In the genomic region with DNA sequence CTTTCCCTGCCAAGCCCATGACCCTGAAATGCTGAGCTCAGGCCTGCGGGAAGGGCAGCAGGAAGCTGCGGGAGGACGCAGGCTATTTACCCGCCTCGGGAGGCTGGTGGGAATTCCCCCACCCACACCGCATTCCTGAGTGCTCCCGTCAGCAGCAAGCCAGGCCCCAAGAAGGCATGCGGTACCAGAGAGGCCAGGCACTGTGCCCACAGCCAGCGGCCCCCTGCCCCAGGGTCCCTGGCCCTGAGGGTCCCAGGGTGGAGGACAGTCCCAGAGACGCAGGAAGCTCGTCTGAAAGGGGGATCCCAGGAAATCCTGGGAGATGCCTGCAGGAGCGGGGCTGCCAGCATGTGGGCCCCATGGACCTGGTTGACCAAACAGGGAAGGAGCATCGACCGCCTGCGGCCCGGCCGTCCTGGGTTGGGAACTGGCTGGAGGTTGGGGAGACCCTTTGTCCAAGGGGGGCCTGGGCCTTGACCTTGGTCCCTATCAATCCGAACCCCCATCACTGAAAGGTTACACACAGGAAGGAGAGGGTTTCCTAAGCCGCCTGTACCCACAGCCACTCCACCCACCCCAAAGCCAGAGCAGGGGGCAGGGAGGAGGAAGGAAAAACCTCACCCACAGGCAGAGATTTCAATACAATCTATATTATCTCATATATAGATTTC, we compare ENCODE assay signal across 8 cellular contexts. TPM values are rescaled to one million over a fixed set of nuclear protein-coding genes. Genes with fewer than 3 reads are reported as not detected.
A peak's percentile ranks its signal among the peaks of the same experiment; 100 is the strongest.
DNase-seq lines count a peak whose midpoint lies in the region; ATAC-seq and TF ChIP-seq lines count a peak whose summit lies in the region.

No MANE protein-coding gene starts in this region.

- H3K4me1 ChIP-seq in KMS-11 (ENCODE audit: low read depth, poor library complexity, severe bottlenecking), result peaks cover 56% of the 10 kb centered on the region

- H4K20me1 ChIP-seq in KMS-11 (ENCODE audit: insufficient read depth), result no peaks in the 10 kb centered on the region

- in situ Hi-C loops in brain microvascular endothelial cell (cut with HindIII; ENCODE audit: low pct_ligation_motif_present, low sequenced_read_pairs), result no loop called here

- H3K4me1 Mint-ChIP-seq in CD14-positive monocyte, result peaks cover 24% of the 10 kb centered on the region

- POLR2A ChIA-PET in AG04450 (lab: Yijun Ruan, JAX), result interaction anchor here (1.0 to 2.5 kb wide), 3 partner anchors 11 to 17 kb away, joined by 3 to 12 read pairs (median 7); partner anchors contain the start of gene MAFF

- no peak overlapping the region for H3K27ac Mint-ChIP-seq in CD14-positive monocyte

- peaks cover 1 to 5% (median 3%) of the 10 kb centered on the region in 7 donors for H3K9me3 Mint-ChIP-seq in CD14-positive monocyte

- H3K4me3 ChIP-seq in AG04450 (ENCODE audit: low read depth, low read length), result no peak overlapping the region
- no peak overlapping the region for H3K4me3 ChIP-seq in KMS-11 (IDR thresholded peaks at IDR 0.05; ENCODE audit: insufficient read depth, low read depth, low read length)
- H3K4me3 ChIP-seq in brain microvascular endothelial cell (ENCODE audit: low read depth, low read length), result no peak overlapping the region

- ATAC-seq in GM21723 (IDR thresholded peaks at IDR 0.05; ENCODE audit: unreplicated experiment), result no peak

- no peak overlapping the region for H3K4me3 Mint-ChIP-seq in CD14-positive monocyte

- peaks cover 3 to 13% (median 12%) of the 10 kb centered on the region in 3 donors for H3K27me3 Mint-ChIP-seq in CD14-positive monocyte (ENCODE audit: low read depth in 3 of 3)

- no peak overlapping the region; the same call in 1 of the 2 replicates for H2AFZ ChIP-seq in KMS-11 (ENCODE audit: low read depth)

- H3K36me3 Mint-ChIP-seq in CD14-positive monocyte, result peaks cover 19 to 39% of the 10 kb centered on the region in 2 donors

- CTCF ChIA-PET in AG04450 (lab: Charles Lee), result interaction anchor here (0.9 kb wide), 1 partner anchor 13 kb away, joined by 3 read pairs; no protein-coding TSS in a partner anchor

- no peaks in the 10 kb centered on the region for H3K79me2 ChIP-seq in KMS-11 (ENCODE audit: insufficient read depth, low read depth)

- peak; percentile 91 for DNase-seq in AG04450 (ENCODE audit: low read depth, low spot score)
- DNase-seq in brain microvascular endothelial cell, result peak; percentile 90
- peak; percentile 98 for DNase-seq in iris pigment epithelial cell (ENCODE audit: low read depth)
- DNase-seq in stimulated activated CD4-positive, alpha-beta T cell treated with anti-CD3 and anti-CD28 coated beads, Interleukin-15, amount 100 ng/mL, for 24 hours, result peak; percentile 76
- no peak for DNase-seq in NCI-H82 treated with DMSO at 0.1 percent for 48 hours (lab: John Stamatoyannopoulos, UW; ENCODE audit: unreplicated experiment)
- no peak for DNase-seq in CD14-positive monocyte (ENCODE audit: low spot score)

- peaks cover 4% of the 10 kb centered on the region; the same call in 1 of the 2 replicates for H3K9me3 ChIP-seq in AG04450 (ENCODE audit: control insufficient read depth, insufficient read depth, low read length)

- H3K4me2 ChIP-seq in KMS-11, result peak overlapping the region; percentile 68

- peak overlapping the region; percentile 76 for H3K9ac ChIP-seq in KMS-11

- intact Hi-C loops in CD14-positive monocyte (cut with micrococcal nuclease), result no loop called here

- H3K36me3 ChIP-seq in KMS-11 (ENCODE audit: insufficient read depth), result no peaks in the 10 kb centered on the region
- H3K36me3 ChIP-seq in brain microvascular endothelial cell (replicated peaks), result peaks cover 33% of the 10 kb centered on the region

- TF ChIP-seq CTCF in AG04450 (IDR thresholded peaks at IDR 0.05; ENCODE audit: low read depth, low read length) (no peak), KMS-11 (conservative IDR thresholded peaks at IDR 0.05; ENCODE audit: low read depth, low read length) (no peak), brain microvascular endothelial cell (IDR thresholded peaks at IDR 0.05; ENCODE audit: low read depth, low read length, missing control alignments) (no peak), CD14-positive monocyte (IDR thresholded peaks at IDR 0.05) (no peak)

- H3K27ac ChIP-seq in AG04450 (ENCODE audit: low read depth, low read length) (peak overlapping the region; percentile 98), KMS-11 (peak overlapping the region; percentile 84), brain microvascular endothelial cell (peak overlapping the region; percentile 92)

- no peaks in the 10 kb centered on the region for H3K27me3 ChIP-seq in AG04450 (ENCODE audit: control insufficient read depth, insufficient read depth, low read length)
- no peaks in the 10 kb centered on the region for H3K27me3 ChIP-seq in KMS-11 (ENCODE audit: insufficient read depth, low read depth)
- no peaks in the 10 kb centered on the region for H3K27me3 ChIP-seq in brain microvascular endothelial cell (replicated peaks)

RNA-seq across cellular contexts. Expression of gene MAFF, which starts 17.0 kb away (rescaled TPM):
- polyA plus RNA-seq in AG04450 (2011; rRNA removed), result 8.3 and 12.2 TPM in 2 replicates
- polyA minus RNA-seq in AG04450 (2011; rRNA and poly(A)+ RNA removed), result 5.2 and 5.3 TPM in 2 replicates
- polyA plus RNA-seq in CD14-positive monocyte, result 1 to 10 TPM; 1.5 to 2.0 TPM

RNA-seq across cellular contexts. Expression of gene PLA2G6, which starts 37.2 kb away (rescaled TPM):
- polyA plus RNA-seq in AG04450 (2011; rRNA removed) (5.0 and 7.8 TPM in 2 replicates), CD14-positive monocyte (under 1 TPM; 0.43 to 0.62 TPM)
- polyA minus RNA-seq in AG04450 (2011; rRNA and poly(A)+ RNA removed), result 18.2 and 20.5 TPM in 2 replicates

RNA-seq across cellular contexts. Expression of gene TMEM184B, which starts 54.0 kb away (rescaled TPM):
- polyA plus RNA-seq in AG04450 (2011; rRNA removed) (36.8 and 37.2 TPM in 2 replicates), CD14-positive monocyte (10 to 100 TPM in 1 of 2 donors, 1 to 10 TPM in 1; 7.4 to 10.6 TPM)
- 33.8 and 40.5 TPM in 2 replicates for polyA minus RNA-seq in AG04450 (2011; rRNA and poly(A)+ RNA removed)

Comparison
In these comparisons a context has a peak if more than half of its experiments do, and no peak if none do; other contexts are left out.
1. DNase-seq: peak in AG04450 (single experiment), brain microvascular endothelial cell (single experiment), iris pigment epithelial cell (single experiment) and stimulated activated CD4-positive, alpha-beta T cell treated with anti-CD3 and anti-CD28 coated beads, Interleukin-15, amount 100 ng/mL, for 24 hours (single experiment); none in NCI-H82 treated with DMSO at 0.1 percent for 48 hours (single experiment) and CD14-positive monocyte (single experiment).
2. Peak in every context shown above with its lines, with median percentiles within 50 percentile points of each other: H3K27ac ChIP-seq.